In genomic region chrX:16445166-16445752, GRCh38 we compare ENCODE assay signal across 8 cellular contexts.
DNase-seq lines count a peak whose midpoint lies in the region; ATAC-seq, FAIRE-seq and TF ChIP-seq lines count a peak whose summit lies in the region.

No MANE protein-coding gene starts in this region.

- H2AFZ ChIP-seq in Karpas-422 (ENCODE audit: low read length), result no peak overlapping the region

- no peak for ATAC-seq in HG03095 (IDR thresholded peaks at IDR 0.05; ENCODE audit: unreplicated experiment)

- TF ChIP-seq CTCF in Caco-2 (IDR thresholded peaks at IDR 0.05; ENCODE audit: insufficient read depth in 1 of 2, low read depth in 1 of 2, low read length in 1 of 2, severe bottlenecking in 1 of 2, unreplicated experiment in 1 of 2) (peak; percentile 51 to 57), WI38 (IDR thresholded peaks at IDR 0.05; ENCODE audit: low read depth, low read length) (peak; percentile 76), nephron (IDR thresholded peaks at IDR 0.05; ENCODE audit: unreplicated experiment in 3 of 3) (peak; percentile 69 to 77 (median 75))

- no peaks in the 10 kb centered on the region for H3K9me2 ChIP-seq in Karpas-422 (replicated peaks; ENCODE audit: insufficient read depth, low read length)

- FAIRE-seq in GM19239 (lab: Jason Lieb, UNC), result peak; percentile 86

- POLR2A ChIA-PET in Caco-2 (lab: Charles Lee), result no interaction called here

- H3K9me3 ChIP-seq in Caco-2, result no peaks in the 10 kb centered on the region
- no peaks in the 10 kb centered on the region for H3K9me3 ChIP-seq in Karpas-422 (ENCODE audit: low read length)

- no TSS peak for BruUV-seq in Caco-2 (replicated peaks; lab: Mats Ljungman, UMichigan)

- CTCF ChIA-PET in Caco-2 (lab: Charles Lee), result interaction anchor here (1.0 to 1.6 kb wide), 2 partner anchors 8 to 322 kb away, joined by 5 to 9 read pairs; partner anchors contain the start of gene GRPR

- H3K27me3 Mint-ChIP-seq in Caco-2 (ENCODE audit: insufficient read depth, unreplicated experiment) (no peaks in the 10 kb centered on the region), nephron (ENCODE audit: low read depth) (no peaks in the 10 kb centered on the region)

- H3K9ac ChIP-seq in Karpas-422 (ENCODE audit: low read length), result no peak overlapping the region

- H3K36me3 ChIP-seq in Caco-2 (ENCODE audit: control insufficient read depth, insufficient read depth, low read length), result no peaks in the 10 kb centered on the region
- no peaks in the 10 kb centered on the region for H3K36me3 ChIP-seq in Karpas-422 (ENCODE audit: insufficient read depth, low read length)

- H3K9me3 Mint-ChIP-seq in Caco-2 (ENCODE audit: unreplicated experiment), result no peaks in the 10 kb centered on the region
- H3K9me3 Mint-ChIP-seq in nephron, result no peaks in the 10 kb centered on the region

- intact Hi-C loops in Caco-2 (cut with micrococcal nuclease; ENCODE audit: unreplicated experiment), result loop anchor here (10.0 kb wide), 1 partner anchor 140 kb away; no protein-coding TSS in a partner anchor

- H3K27me3 ChIP-seq in Caco-2 (replicated peaks; ENCODE audit: control insufficient read depth, insufficient read depth, low read length) (no peaks in the 10 kb centered on the region), Karpas-422 (ENCODE audit: low read length) (no peaks in the 10 kb centered on the region)

- H3K4me1 ChIP-seq in Caco-2 (no peaks in the 10 kb centered on the region), Karpas-422 (ENCODE audit: low read length) (peaks cover 6% of the 10 kb centered on the region)

- H3K36me3 Mint-ChIP-seq in Caco-2 (ENCODE audit: insufficient read depth, unreplicated experiment), result no peaks in the 10 kb centered on the region
- H3K36me3 Mint-ChIP-seq in nephron (ENCODE audit: low read depth), result no peaks in the 10 kb centered on the region

- DNase-seq in Caco-2 (peak in 1 of 2 experiments; percentile 36), GM19239 (ENCODE audit: insufficient read length, low spot score) (peak; percentile 9), Karpas-422 (peak; percentile 81), dedifferentiated amniotic fluid mesenchymal stem cell (ENCODE audit: extremely low spot score) (peak; percentile 38), GF-D8 (lab: John Stamatoyannopoulos, UW) (no peak)

- no peak overlapping the region for H3K4me2 ChIP-seq in Karpas-422 (ENCODE audit: low read depth, low read length, poor library complexity, severe bottlenecking)

- no peaks in the 10 kb centered on the region for H4K20me1 ChIP-seq in Karpas-422 (ENCODE audit: insufficient read depth, low read depth, low read length)

- H3K4me3 ChIP-seq in Caco-2 (ENCODE audit: low read depth, low read length) (no peak overlapping the region), Karpas-422 (ENCODE audit: low read length) (no peak overlapping the region), WI38 (ENCODE audit: low read depth, low read length) (no peak overlapping the region)

- H3K27ac Mint-ChIP-seq in Caco-2 (ENCODE audit: unreplicated experiment) (no peak overlapping the region), nephron (no peak overlapping the region)

- H3K4me1 Mint-ChIP-seq in Caco-2 (ENCODE audit: low read depth, unreplicated experiment) (no peaks in the 10 kb centered on the region), nephron (no peaks in the 10 kb centered on the region)

- H3K27ac ChIP-seq in Karpas-422 (ENCODE audit: low read length), result no peak overlapping the region

- H3K4me3 Mint-ChIP-seq in Caco-2 (ENCODE audit: unreplicated experiment) (no peak overlapping the region), nephron (no peak overlapping the region)

- no peaks in the 10 kb centered on the region for H3K79me2 ChIP-seq in Karpas-422 (ENCODE audit: low read length)
